Comparison of ENCODE assay signal across 9 cellular contexts in genomic region chr10:6218692-6219493, GRCh38. TPM values are rescaled to one million over a fixed set of nuclear protein-coding genes. Genes with fewer than 3 reads are reported as not detected.
DNase-seq lines count a peak whose midpoint lies in the region; ATAC-seq, FAIRE-seq and TF ChIP-seq lines count a peak whose summit lies in the region.
"Had no signal": no experiment of that assay in that cellular context is flagged by ENCODE, and none has a peak within 500 bp of the region (broad histone marks: within the 10 kb centered on the region; RNA-seq: fewer than 3 reads in every experiment).

No MANE protein-coding gene starts in this region.

- H3K27me3 Mint-ChIP-seq in activated naive CD4-positive, alpha-beta T cell treated with anti-CD3 and anti-CD28 coated beads, Interleukin-2, amount 10 ng/mL, durations not matched to agents 7 days and 5 days: no peaks in the 10 kb centered on the region

- no peaks in the 10 kb centered on the region for H3K9me3 Mint-ChIP-seq in activated naive CD4-positive, alpha-beta T cell treated with anti-CD3 and anti-CD28 coated beads, Interleukin-2, amount 10 ng/mL, durations not matched to agents 7 days and 5 days

- no peaks in the 10 kb centered on the region for H3K36me3 ChIP-seq in WERI-Rb-1
- H3K36me3 ChIP-seq in hepatocyte (replicated peaks; ENCODE audit: insufficient read depth, low read depth): no peaks in the 10 kb centered on the region
- peaks cover 96% of the 10 kb centered on the region for H3K36me3 ChIP-seq in thoracic aorta
- H3K36me3 ChIP-seq in small intestine (ENCODE audit: control insufficient read depth in 2 of 2, insufficient read depth in 2 of 2, low read length in 2 of 2): peaks cover 30 to 57% of the 10 kb centered on the region in 2 donors

- H3K4me3 Mint-ChIP-seq in activated naive CD4-positive, alpha-beta T cell treated with anti-CD3 and anti-CD28 coated beads, Interleukin-2, amount 10 ng/mL, durations not matched to agents 7 days and 5 days: no peak overlapping the region

- no peak for DNase-seq in activated naive CD4-positive, alpha-beta T cell treated with anti-CD3 and anti-CD28 coated beads, Interleukin-2, amount 10 ng/mL, durations not matched to agents 7 days and 5 days
- DNase-seq in activated naive CD4-positive, alpha-beta T cell (lab: John Stamatoyannopoulos, UW): no peak
- DNase-seq in WERI-Rb-1: peak; percentile 61
- DNase-seq in hepatocyte (ENCODE audit: low spot score): peak; percentile 48
- no peak for DNase-seq in thoracic aorta (ENCODE audit: low spot score)
- DNase-seq in frontal cortex (ENCODE audit: low spot score in 2 of 2): no peak
- DNase-seq in small intestine: no peak
- DNase-seq: activated gamma-delta T cell had no signal

- ATAC-seq in thoracic aorta (ENCODE audit: insufficient number of reproducible peaks, low FRiP score, low read depth): no peak
- ATAC-seq in GM21515 (IDR thresholded peaks at IDR 0.05; ENCODE audit: unreplicated experiment): no peak

- no peaks in the 10 kb centered on the region for H3K9me2 ChIP-seq in hepatocyte (replicated peaks; ENCODE audit: insufficient read depth)

- peaks cover 7% of the 10 kb centered on the region for H3K27me3 ChIP-seq in WERI-Rb-1 (ENCODE audit: insufficient read depth, low read depth, severe bottlenecking)
- H3K27me3 ChIP-seq in hepatocyte: no peaks in the 10 kb centered on the region
- no peaks in the 10 kb centered on the region for H3K27me3 ChIP-seq in thoracic aorta (replicated peaks; ENCODE audit: insufficient read depth)
- no peaks in the 10 kb centered on the region for H3K27me3 ChIP-seq in small intestine (ENCODE audit: control insufficient read depth in 2 of 2, insufficient read depth in 2 of 2, low read length in 2 of 2)

- peaks cover 4% of the 10 kb centered on the region for H3K4me1 Mint-ChIP-seq in activated naive CD4-positive, alpha-beta T cell treated with anti-CD3 and anti-CD28 coated beads, Interleukin-2, amount 10 ng/mL, durations not matched to agents 7 days and 5 days

- H3K36me3 Mint-ChIP-seq in activated naive CD4-positive, alpha-beta T cell treated with anti-CD3 and anti-CD28 coated beads, Interleukin-2, amount 10 ng/mL, durations not matched to agents 7 days and 5 days: peaks cover 63% of the 10 kb centered on the region

- no peaks in the 10 kb centered on the region for H3K79me2 ChIP-seq in hepatocyte

- no peak overlapping the region for H3K4me2 ChIP-seq in hepatocyte

- H3K27ac ChIP-seq in WERI-Rb-1 (no peak overlapping the region), hepatocyte (peak overlapping the region; percentile 51), thoracic aorta (peak overlapping the region; percentile 35 to 91), small intestine (ENCODE audit: low read depth in 1 of 2, low read length in 1 of 2) (no peak overlapping the region)

- no peak overlapping the region for H3K4me3 ChIP-seq in WERI-Rb-1 (ENCODE audit: low read depth, low read length)
- H3K4me3 ChIP-seq in hepatocyte: no peak overlapping the region
- no peak overlapping the region for H3K4me3 ChIP-seq in thoracic aorta
- no peak overlapping the region for H3K4me3 ChIP-seq in small intestine (ENCODE audit: low read depth in 1 of 2, low read length in 2 of 2)

- H2AFZ ChIP-seq in hepatocyte: no peak overlapping the region

- H3K4me1 ChIP-seq in hepatocyte (ENCODE audit: insufficient read depth) (no peaks in the 10 kb centered on the region), thoracic aorta (ENCODE audit: control insufficient read depth in 1 of 2, low read depth in 2 of 2) (peaks cover 4 to 61% of the 10 kb centered on the region in 2 donors), small intestine (ENCODE audit: control insufficient read depth in 2 of 2, insufficient read depth in 1 of 2, low read depth in 1 of 2, low read length in 1 of 2) (no peaks in the 10 kb centered on the region)

- H3K27ac Mint-ChIP-seq in activated naive CD4-positive, alpha-beta T cell treated with anti-CD3 and anti-CD28 coated beads, Interleukin-2, amount 10 ng/mL, durations not matched to agents 7 days and 5 days: peak overlapping the region; percentile 37

- CTCF ChIA-PET in activated naive CD4-positive, alpha-beta T cell treated with anti-CD3 and anti-CD28 coated beads, Interleukin-2, amount 10 ng/mL, durations not matched to agents 7 days and 5 days (lab: Charles Lee): interaction anchor here (2.6 kb wide), 1 partner anchor 11 kb away, joined by 7 read pairs; no protein-coding TSS in a partner anchor

- H3K9me3 ChIP-seq in WERI-Rb-1 (ENCODE audit: severe bottlenecking) (no peaks in the 10 kb centered on the region), hepatocyte (ENCODE audit: low read depth) (no peaks in the 10 kb centered on the region), thoracic aorta (no peaks in the 10 kb centered on the region), small intestine (ENCODE audit: control insufficient read depth, low read depth) (no peaks in the 10 kb centered on the region)

- WGBS in hepatocyte (ENCODE audit: low lambda C conversion rate, missing lambda C conversion rate): 76% methylated on average over 24 of the region's 24 CpGs
- WGBS in small intestine, 3 donors: 92 to 94% (median 93%) methylated on average over 24 of the region's 24 CpGs

- TF ChIP-seq CTCF in WERI-Rb-1 (IDR thresholded peaks at IDR 0.05; ENCODE audit: low read depth, low read length) (no peak), hepatocyte (IDR thresholded peaks at IDR 0.05; ENCODE audit: poor library complexity) (no peak), thoracic aorta (IDR thresholded peaks at IDR 0.05) (no peak)

- FAIRE-seq in frontal cortex (lab: Jason Lieb, UNC) (no peak), small intestine (lab: Jason Lieb, UNC) (no peak)

- no peaks in the 10 kb centered on the region for H4K20me1 ChIP-seq in hepatocyte (ENCODE audit: insufficient read depth, poor library complexity, severe bottlenecking)

RNA-seq across cellular contexts. Expression of gene PFKFB3, which starts 16.2 kb away (rescaled TPM):
- 15.4 and 21.6 TPM in 2 replicates for total RNA-seq in hepatocyte
- polyA plus RNA-seq in hepatocyte: 26.2 and 35.2 TPM in 2 replicates
- total RNA-seq in thoracic aorta: 100 to 1,000 TPM; 151 to 311 TPM
- 14.3 TPM for total RNA-seq in frontal cortex
- 10 to 100 TPM; 10.1 to 28.4 (median 17.0) TPM for polyA plus RNA-seq in small intestine

Comparison
In these comparisons a context has a peak if more than half of its experiments do, and no peak if none do; other contexts are left out.
1. DNase-seq: peak in WERI-Rb-1 (single experiment) and hepatocyte (single experiment); none in activated naive CD4-positive, alpha-beta T cell treated with anti-CD3 and anti-CD28 coated beads, Interleukin-2, amount 10 ng/mL, durations not matched to agents 7 days and 5 days (single experiment), activated naive CD4-positive, alpha-beta T cell (0 of 4), thoracic aorta (single experiment), frontal cortex (0 of 2) and small intestine (single experiment).
2. H3K27ac ChIP-seq: peak in hepatocyte (single experiment) and thoracic aorta (2 of 2); none in WERI-Rb-1 (single experiment) and small intestine (0 of 2).